Comparison of ENCODE assay signal across 28 cellular contexts in genomic region chr4:5137226-5137625, GRCh38.
"Had no signal": no experiment of that assay in that cellular context is flagged by ENCODE, and none has a peak within 500 bp of the region (broad histone marks: within the 10 kb centered on the region; RNA-seq: fewer than 3 reads in every experiment).

No MANE protein-coding gene starts in this region.

- H3K27me3 Mint-ChIP-seq: activated CD4-positive, alpha-beta T cell treated with anti-CD3 and anti-CD28 coated beads, Interleukin-2, amount 10 ng/mL, durations not matched to agents 24 days and 14 days; activated CD8-positive, alpha-beta T cell treated with anti-CD3 and anti-CD28 coated beads for 36 hours had no signal

- H3K27ac Mint-ChIP-seq: activated CD4-positive, alpha-beta T cell treated with anti-CD3 and anti-CD28 coated beads, Interleukin-2, amount 10 ng/mL, durations not matched to agents 24 days and 14 days; activated CD8-positive, alpha-beta T cell treated with anti-CD3 and anti-CD28 coated beads for 36 hours; activated naive CD4-positive, alpha-beta T cell treated with anti-CD3 and anti-CD28 coated beads for 36 hours; activated naive CD4-positive, alpha-beta T cell treated with anti-CD3 and anti-CD28 coated beads, Interleukin-2, amount 50 U/mL, for 72 hours; activated T-helper 1 cell treated with anti-CD3 and anti-CD28 coated beads, Interleukin-12 subunit alpha, Interleukin-12 subunit beta, Interleukin-2, Interleukin-4 antibody, amounts not matched to agents 30 ng/mL and 10 ng/mL and 1 ng/mL, durations not matched to agents 14 hours and 24 hours and 36 hours; brain had no signal

- H3K9me3 ChIP-seq: adrenal gland, SJCRH30 had no signal

- H3K4me3 ChIP-seq: adrenal gland, SJCRH30, SK-N-MC had no signal

- DNase-seq: activated CD4-positive, alpha-beta T cell treated with anti-CD3 and anti-CD28 coated beads, Interleukin-2, amount 10 ng/mL, durations not matched to agents 24 days and 14 days; activated CD4-positive, alpha-beta T cell treated with anti-CD3 and anti-CD28 coated beads, Interleukin-2, amount 50 U/mL, for 4 hours; activated CD8-positive, alpha-beta T cell treated with anti-CD3 and anti-CD28 coated beads for 36 hours; activated gamma-delta T cell treated with Interleukin-2 at 50 U/mL for 16 hours; activated naive CD4-positive, alpha-beta T cell treated with anti-CD3 and anti-CD28 coated beads for 36 hours; activated T-cell treated with anti-CD3 and anti-CD28 coated beads for 4 hours; activated T-cell treated with anti-CD3 and anti-CD28 coated beads, Interleukin-2, amount 50 U/mL, for 4 hours; adrenal gland; caudate nucleus; Karpas-422; KBM-7; NCI-H1048; NCI-H1105 treated with DMSO at 0.1 percent for 48 hours; NCI-H1436; NCI-H1694; NCI-H1930; NCI-H2081 treated with DMSO at 0.1 percent for 48 hours; NCI-H345; NCI-H524 treated with DMSO at 0.1 percent for 48 hours; SHP77; SJCRH30; T1000 had no signal

- H3K4me3 Mint-ChIP-seq: activated CD4-positive, alpha-beta T cell treated with anti-CD3 and anti-CD28 coated beads, Interleukin-2, amount 10 ng/mL, durations not matched to agents 24 days and 14 days; activated CD8-positive, alpha-beta T cell treated with anti-CD3 and anti-CD28 coated beads for 36 hours; activated naive CD4-positive, alpha-beta T cell treated with anti-CD3 and anti-CD28 coated beads for 36 hours; activated T-cell treated with anti-CD3 and anti-CD28 coated beads, Interleukin-2, amount 50 U/mL, for 4 hours; activated T-helper 1 cell treated with anti-CD3 and anti-CD28 coated beads, Interleukin-12 subunit alpha, Interleukin-12 subunit beta, Interleukin-2, Interleukin-4 antibody, amounts not matched to agents 30 ng/mL and 10 ng/mL and 1 ng/mL, durations not matched to agents 14 hours and 24 hours and 36 hours; brain had no signal

- H3K27me3 ChIP-seq: adrenal gland had no signal

- H3K4me1 ChIP-seq: adrenal gland, SJCRH30 had no signal

- H3K36me3 Mint-ChIP-seq: activated naive CD4-positive, alpha-beta T cell treated with anti-CD3 and anti-CD28 coated beads, Interleukin-2, amount 50 U/mL, for 72 hours; brain had no signal

- H3K9me3 Mint-ChIP-seq: activated CD4-positive, alpha-beta T cell treated with anti-CD3 and anti-CD28 coated beads, Interleukin-2, amount 10 ng/mL, durations not matched to agents 24 days and 14 days; activated CD8-positive, alpha-beta T cell treated with anti-CD3 and anti-CD28 coated beads for 36 hours; activated naive CD4-positive, alpha-beta T cell treated with anti-CD3 and anti-CD28 coated beads for 36 hours; activated T-cell treated with anti-CD3 and anti-CD28 coated beads, Interleukin-2, amount 50 U/mL, for 4 hours; activated T-helper 1 cell treated with anti-CD3 and anti-CD28 coated beads, Interleukin-12 subunit alpha, Interleukin-12 subunit beta, Interleukin-2, Interleukin-4 antibody, amounts not matched to agents 30 ng/mL and 10 ng/mL and 1 ng/mL, durations not matched to agents 14 hours and 24 hours and 36 hours; brain had no signal

- H3K27ac ChIP-seq: adrenal gland, SJCRH30, SK-N-MC had no signal

- H3K36me3 ChIP-seq: adrenal gland, SJCRH30 had no signal

- H3K4me1 Mint-ChIP-seq: activated CD4-positive, alpha-beta T cell treated with anti-CD3 and anti-CD28 coated beads, Interleukin-2, amount 10 ng/mL, durations not matched to agents 24 days and 14 days; brain had no signal

- FAIRE-seq: astrocyte, bronchial epithelial cell had no signal
